Comparison of ENCODE assay signal across 10 cellular contexts in genomic region chr6:32855467-32856174, GRCh38. TPM values are rescaled to one million over a fixed set of nuclear protein-coding genes. Genes with fewer than 3 reads are reported as not detected.
DNase-seq lines count a peak whose midpoint lies in the region; ATAC-seq, FAIRE-seq and TF ChIP-seq lines count a peak whose summit lies in the region.
"Had no signal": no experiment of that assay in that cellular context is flagged by ENCODE, and none has a peak within 500 bp of the region (broad histone marks: within the 10 kb centered on the region; RNA-seq: fewer than 3 reads in every experiment).

No MANE protein-coding gene starts in this region.

- H3K4me1 ChIP-seq in kidney (ENCODE audit: control insufficient read depth in 1 of 2, insufficient read depth in 1 of 2, low read depth in 1 of 2, low read length in 2 of 2) (peaks cover 4 to 11% of the 10 kb centered on the region in 2 donors), subcutaneous abdominal adipose tissue (ENCODE audit: control insufficient read depth in 5 of 5, insufficient read depth in 5 of 5, low read length in 5 of 5) (peaks cover 5 to 51% (median 32%) of the 10 kb centered on the region in 5 donors)

- no peak overlapping the region for H3K27ac ChIP-seq in kidney (ENCODE audit: low read depth in 2 of 2, low read length in 2 of 2)
- peak overlapping the region; percentile 99 for H3K27ac ChIP-seq in subcutaneous abdominal adipose tissue (ENCODE audit: low read depth, low read length)

- no peak for FAIRE-seq in kidney (lab: Jason Lieb, UNC)

- no peak for TF ChIP-seq CTCF in kidney (IDR thresholded peaks at IDR 0.05; ENCODE audit: borderline replicate concordance, extremely low read depth, insufficient read depth)
- TF ChIP-seq CTCF in GM10248 (IDR thresholded peaks at IDR 0.05; ENCODE audit: control extremely low read depth, extremely low read depth, low read depth, missing control alignments), result no peak

- H3K27me3 Mint-ChIP-seq in activated T-cell treated with anti-CD3 and anti-CD28 coated beads, Interleukin-2, amount 50 U/mL, for 24 hours, result no peaks in the 10 kb centered on the region
- no peaks in the 10 kb centered on the region for H3K27me3 Mint-ChIP-seq in T-helper 17 cell

- H3K4me3 ChIP-seq in kidney (ENCODE audit: low read length in 2 of 2) (peak overlapping the region; percentile 17 to 89), subcutaneous abdominal adipose tissue (ENCODE audit: low read depth in 1 of 5, low read length in 5 of 5) (peak overlapping the region in 2 of 5 donors; percentile 89 to 94)

- peaks cover 95% of the 10 kb centered on the region for H3K36me3 Mint-ChIP-seq in activated T-cell treated with anti-CD3 and anti-CD28 coated beads, Interleukin-2, amount 50 U/mL, for 24 hours (ENCODE audit: low read depth)
- H3K36me3 Mint-ChIP-seq in T-helper 17 cell (ENCODE audit: low read depth), result peaks cover 31% of the 10 kb centered on the region

- no peak for DNase-seq in activated T-cell treated with anti-CD3 and anti-CD28 coated beads, Interleukin-2, amount 50 U/mL, for 24 hours
- DNase-seq in activated T-cell treated with anti-CD3 and anti-CD28 coated beads, Interleukin-2, amount 50 U/mL, for 48 hours, result no peak
- DNase-seq in T-helper 17 cell, result no peak
- DNase-seq in kidney, result no peak
- no peak for DNase-seq in kidney glomerular epithelial cell (lab: John Stamatoyannopoulos, UW)
- no peak for DNase-seq in GM10248 (ENCODE audit: extremely low spot score)
- DNase-seq: left cardiac atrium had no signal

- CTCF ChIA-PET in GM10248 (lab: Yijun Ruan, JAX), result interaction anchor here (0.7 to 13.7 kb wide), 12 partner anchors 8 to 271 kb away, joined by 3 to 339 read pairs (median 6); partner anchors contain the start of genes PSMB8 and TAP2

- no peak for ATAC-seq in T-helper 17 cell
- ATAC-seq in HG02970 (IDR thresholded peaks at IDR 0.05; ENCODE audit: low FRiP score, unreplicated experiment), result no peak
- ATAC-seq: left cardiac atrium had no signal

- peak overlapping the region; percentile 97 for H3K4me3 Mint-ChIP-seq in activated T-cell treated with anti-CD3 and anti-CD28 coated beads, Interleukin-2, amount 50 U/mL, for 24 hours
- peak overlapping the region; percentile 99 for H3K4me3 Mint-ChIP-seq in T-helper 17 cell

- peaks cover 1 to 10% of the 10 kb centered on the region in 2 donors for H3K36me3 ChIP-seq in kidney (ENCODE audit: control insufficient read depth in 1 of 2, insufficient read depth in 2 of 2, low read length in 2 of 2)
- H3K36me3 ChIP-seq in subcutaneous abdominal adipose tissue (ENCODE audit: control insufficient read depth in 5 of 5, insufficient read depth in 5 of 5, low read length in 5 of 5), result peaks cover 2 to 41% (median 37%) of the 10 kb centered on the region in 5 donors

- intact Hi-C loops in kidney (cut with DNase I), result no loop called here

- H3K9me3 ChIP-seq in T-helper 17 cell (ENCODE audit: control insufficient read depth, low read length, poor library complexity, severe bottlenecking), result no peaks in the 10 kb centered on the region
- H3K9me3 ChIP-seq in kidney (ENCODE audit: control insufficient read depth in 1 of 2, low read length in 2 of 2), result no peaks in the 10 kb centered on the region
- H3K9me3 ChIP-seq in subcutaneous abdominal adipose tissue (ENCODE audit: control insufficient read depth in 5 of 5, low read length in 5 of 5), result no peaks in the 10 kb centered on the region

- no peaks in the 10 kb centered on the region for H3K27me3 ChIP-seq in subcutaneous abdominal adipose tissue (ENCODE audit: control insufficient read depth in 5 of 5, insufficient read depth in 4 of 5, low read length in 5 of 5)

- peaks cover 61% of the 10 kb centered on the region for H3K4me1 Mint-ChIP-seq in activated T-cell treated with anti-CD3 and anti-CD28 coated beads, Interleukin-2, amount 50 U/mL, for 24 hours (ENCODE audit: low read depth)
- peaks cover 58% of the 10 kb centered on the region for H3K4me1 Mint-ChIP-seq in T-helper 17 cell

- H3K9me3 Mint-ChIP-seq in activated T-cell treated with anti-CD3 and anti-CD28 coated beads, Interleukin-2, amount 50 U/mL, for 24 hours, result no peaks in the 10 kb centered on the region

- POLR2A ChIA-PET in GM10248 (lab: Yijun Ruan, JAX), result interaction anchor here (0.6 to 3.6 kb wide), 5 partner anchors 12 to 696 kb away, joined by 3 to 44 read pairs (median 3); partner anchors contain the start of gene PSMB8

- peak overlapping the region in 1 of 2 donors; percentile 93 for H3K9ac ChIP-seq in kidney (ENCODE audit: low read length in 2 of 2)
- peak overlapping the region in 3 of 5 donors; percentile 35 to 100 (median 56) for H3K9ac ChIP-seq in subcutaneous abdominal adipose tissue (ENCODE audit: low read length in 5 of 5)

- H3K27ac Mint-ChIP-seq in activated T-cell treated with anti-CD3 and anti-CD28 coated beads, Interleukin-2, amount 50 U/mL, for 24 hours, result peak overlapping the region; percentile 100
- peak overlapping the region; percentile 100 for H3K27ac Mint-ChIP-seq in T-helper 17 cell

RNA-seq across cellular contexts. Expression of gene PSMB9, which starts 1.6 kb away (rescaled TPM):
- 100 to 1,000 TPM in 1 of 2 donors, 10 to 100 TPM in 1; 70.5 to 121 TPM for total RNA-seq in T-helper 17 cell
- 56.6 TPM for total RNA-seq in kidney
- 52.8 TPM for polyA plus RNA-seq in kidney (ENCODE audit: insufficient read depth, low read depth, low replicate concordance)

RNA-seq across cellular contexts. Expression of gene TAP1, which starts 2.1 kb away (rescaled TPM):
- total RNA-seq in T-helper 17 cell (100 to 1,000 TPM; 119 to 125 TPM), kidney (45.4 TPM)
- 32.1 TPM for polyA plus RNA-seq in kidney (ENCODE audit: insufficient read depth, low read depth, low replicate concordance)

RNA-seq across cellular contexts. Expression of gene PSMB8, which starts 11.8 kb away (rescaled TPM):
- total RNA-seq in T-helper 17 cell, result 100 to 1,000 TPM; 131 to 139 TPM
- total RNA-seq in kidney, result 79.6 TPM
- 90.6 TPM for polyA plus RNA-seq in kidney (ENCODE audit: insufficient read depth, low read depth, low replicate concordance)

RNA-seq across cellular contexts. Expression of gene TAP2, which starts 17.1 kb away (rescaled TPM):
- total RNA-seq in T-helper 17 cell (100 to 1,000 TPM in 1 of 2 donors, 10 to 100 TPM in 1; 92.6 to 103 TPM), kidney (37.6 TPM)
- 25.4 TPM for polyA plus RNA-seq in kidney (ENCODE audit: insufficient read depth, low read depth, low replicate concordance)

RNA-seq across cellular contexts. Expression of gene HLA-DOB, which starts 38.8 kb away (rescaled TPM):
- total RNA-seq in T-helper 17 cell (1 to 10 TPM; 2.3 to 6.6 TPM), kidney (6.1 TPM)
- 1.9 TPM for polyA plus RNA-seq in kidney (ENCODE audit: insufficient read depth, low read depth, low replicate concordance)
- total RNA-seq: HT-29 had no signal
